In the genomic region with DNA sequence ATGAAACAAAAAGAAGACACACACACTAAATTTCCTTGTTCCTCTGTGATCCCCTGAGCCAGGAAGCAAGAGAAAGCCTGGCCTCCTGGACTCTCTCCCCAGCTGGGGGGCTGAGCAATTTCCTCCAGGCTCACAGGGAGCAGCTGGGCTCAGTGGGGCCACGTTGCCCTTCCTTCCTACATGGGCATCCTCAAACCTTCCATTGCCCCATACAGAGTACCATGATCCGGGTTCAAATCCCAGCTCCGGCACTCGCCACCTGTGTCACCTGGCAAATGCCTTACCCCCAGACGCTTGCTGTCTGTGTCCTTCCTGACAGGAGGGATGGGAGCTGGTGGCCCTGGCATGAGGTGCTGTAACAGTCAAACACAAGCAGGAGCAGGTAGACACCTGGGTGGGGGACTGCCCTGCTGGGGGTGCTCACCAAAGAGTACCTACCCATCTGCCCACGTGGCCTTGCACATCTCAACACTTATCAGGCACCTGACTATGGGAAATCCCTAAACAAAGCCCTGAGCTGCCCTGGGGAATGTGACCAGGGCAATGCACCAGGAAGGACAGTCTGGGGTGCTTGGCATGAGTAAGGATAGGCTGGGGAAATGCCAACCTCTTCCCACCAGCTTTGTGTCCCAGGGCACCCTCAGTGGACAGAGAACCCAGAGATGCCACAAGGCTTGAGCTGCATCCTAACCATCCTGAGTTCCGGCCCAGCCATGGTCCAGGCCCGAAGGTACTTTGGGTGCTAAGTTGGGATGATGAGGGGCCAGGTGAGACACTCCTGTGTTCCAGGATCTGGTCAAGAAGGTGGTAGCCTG, we compare ENCODE assay signal across 14 cellular contexts. TPM values are rescaled to one million over a fixed set of nuclear protein-coding genes. Genes with fewer than 3 reads are reported as not detected.
DNase-seq lines count a peak whose midpoint lies in the region; ATAC-seq, FAIRE-seq and TF ChIP-seq lines count a peak whose summit lies in the region.
"Not testable (repeated sequence)": the region's sequence is repeated elsewhere in the genome, so short reads cannot be mapped to it uniquely, and the experiment has no call there.
"Had no signal": no experiment of that assay in that cellular context is flagged by ENCODE, and none has a peak within 500 bp of the region (broad histone marks: within the 10 kb centered on the region; RNA-seq: fewer than 3 reads in every experiment).

No MANE protein-coding gene starts in this region.

- intact Hi-C loops in Right ventricle myocardium inferior (cut with DNase I); mucosa of descending colon (cut with DNase I, micrococcal nuclease); sciatic nerve (cut with DNase I); aorta (cut with DNase I): not testable (repeated sequence)

- not testable (repeated sequence) for H3K27ac Mint-ChIP-seq in activated naive CD8-positive, alpha-beta T cell treated with anti-CD3 and anti-CD28 coated beads, Interleukin-2, amount 50 U/mL, for 24 hours; stimulated activated naive CD8-positive, alpha-beta T cell treated with anti-CD3 and anti-CD28 coated beads, Interleukin-15, amount 100 ng/mL, for 72 hours

- not testable (repeated sequence) for H3K4me3 Mint-ChIP-seq in activated naive CD8-positive, alpha-beta T cell treated with anti-CD3 and anti-CD28 coated beads, Interleukin-2, amount 50 U/mL, for 24 hours; stimulated activated naive CD8-positive, alpha-beta T cell treated with anti-CD3 and anti-CD28 coated beads, Interleukin-15, amount 100 ng/mL, for 72 hours

- not testable (repeated sequence) for H3K4me2 ChIP-seq in A549

- ATAC-seq in A549, result peak; percentile 30 to 35; a peak in 5 of 6 replicates
- ATAC-seq in activated naive CD8-positive, alpha-beta T cell treated with anti-CD3 and anti-CD28 coated beads, Interleukin-2, amount 50 U/mL, for 24 hours, result peak; percentile 18
- peak; percentile 38 for ATAC-seq in Right ventricle myocardium inferior
- ATAC-seq in left lobe of liver, result peak; percentile 18
- ATAC-seq in mucosa of descending colon, result peak; percentile 34
- ATAC-seq in sciatic nerve, result peak; percentile 22
- peak; percentile 30 for ATAC-seq in stimulated activated naive CD8-positive, alpha-beta T cell treated with anti-CD3 and anti-CD28 coated beads, Interleukin-15, amount 100 ng/mL, for 72 hours
- ATAC-seq in aorta (ENCODE audit: low FRiP score), result peak; percentile 44

- H3K4me1 ChIP-seq in A549; mucosa of descending colon (ENCODE audit: low read depth); aorta (ENCODE audit: control insufficient read depth in 1 of 2, insufficient read depth in 2 of 2, low read length in 2 of 2): not testable (repeated sequence)

- WGBS in A549 (ENCODE audit: missing lambda C conversion rate), result 0% methylated on average over 1 of the region's 8 CpGs
- WGBS in aorta, 2 donors, result 60 to 65% methylated on average over 2 of the region's 8 CpGs

- FAIRE-seq in A549 (lab: Jason Lieb, UNC), result not testable (repeated sequence)

- H3K9me3 ChIP-seq in A549; mucosa of descending colon; aorta (ENCODE audit: control insufficient read depth, low read length): not testable (repeated sequence)

- not testable (repeated sequence) for H3K4me3 ChIP-seq in A549; mucosa of descending colon; aorta (ENCODE audit: low read length in 2 of 2)

- not testable (repeated sequence) for DNase-seq in A549 (ENCODE audit: low read depth in 1 of 2, low spot score in 1 of 2); activated naive CD8-positive, alpha-beta T cell treated with anti-CD3 and anti-CD28 coated beads, Interleukin-2, amount 50 U/mL, for 24 hours; Right ventricle myocardium inferior (ENCODE audit: missing footprints); left lobe of liver (ENCODE audit: low spot score); mucosa of descending colon; sciatic nerve (ENCODE audit: low spot score); stimulated activated naive CD8-positive, alpha-beta T cell treated with anti-CD3 and anti-CD28 coated beads, Interleukin-15, amount 100 ng/mL, for 72 hours; aorta

- not testable (repeated sequence) for H3K9me3 Mint-ChIP-seq in activated naive CD8-positive, alpha-beta T cell treated with anti-CD3 and anti-CD28 coated beads, Interleukin-2, amount 50 U/mL, for 24 hours; stimulated activated naive CD8-positive, alpha-beta T cell treated with anti-CD3 and anti-CD28 coated beads, Interleukin-15, amount 100 ng/mL, for 72 hours

- H3K36me3 Mint-ChIP-seq in activated naive CD8-positive, alpha-beta T cell treated with anti-CD3 and anti-CD28 coated beads, Interleukin-2, amount 50 U/mL, for 24 hours (ENCODE audit: low read depth), result not testable (repeated sequence)

- TF ChIP-seq POLR2A in A549 (IDR thresholded peaks at IDR 0.05; ENCODE audit: low read length), result not testable (repeated sequence)

- TF ChIP-seq EP300 in A549 (IDR thresholded peaks at IDR 0.05), result not testable (repeated sequence)

- H3K4me1 Mint-ChIP-seq in activated naive CD8-positive, alpha-beta T cell treated with anti-CD3 and anti-CD28 coated beads, Interleukin-2, amount 50 U/mL, for 24 hours; stimulated activated naive CD8-positive, alpha-beta T cell treated with anti-CD3 and anti-CD28 coated beads, Interleukin-15, amount 100 ng/mL, for 72 hours: not testable (repeated sequence)

- H3K27me3 Mint-ChIP-seq in activated naive CD8-positive, alpha-beta T cell treated with anti-CD3 and anti-CD28 coated beads, Interleukin-2, amount 50 U/mL, for 24 hours; stimulated activated naive CD8-positive, alpha-beta T cell treated with anti-CD3 and anti-CD28 coated beads, Interleukin-15, amount 100 ng/mL, for 72 hours: not testable (repeated sequence)

- not testable (repeated sequence) for H3K27ac ChIP-seq in A549; aorta (ENCODE audit: low read depth in 1 of 2, low read length in 2 of 2)

- H3K36me3 ChIP-seq in mucosa of descending colon (ENCODE audit: low read depth); aorta (ENCODE audit: control insufficient read depth in 1 of 2, insufficient read depth in 2 of 2, low read length in 1 of 2): not testable (repeated sequence)

- POLR2A ChIA-PET in A549 (lab: Yijun Ruan, JAX), result not testable (repeated sequence)

- H3K27me3 ChIP-seq in aorta (ENCODE audit: control insufficient read depth in 1 of 2, insufficient read depth in 2 of 2, low read length in 1 of 2), result not testable (repeated sequence)

- CTCF ChIA-PET in A549 (lab: Yijun Ruan, JAX), result not testable (repeated sequence)

- not testable (repeated sequence) for TF ChIP-seq RAD21 in A549 (conservative IDR thresholded peaks at IDR 0.05 in 1 of 2, IDR thresholded peaks at IDR 0.05 in 1 of 2)

- not testable (repeated sequence) for TF ChIP-seq CTCF in A549 (IDR thresholded peaks at IDR 0.05); mucosa of descending colon (IDR thresholded peaks at IDR 0.05)

RNA-seq across cellular contexts. Expression of a gene that starts 2.4 kb away (rescaled TPM):
- 0.08 TPM in 1 of 2 replicates, not detected in the other for polyA plus RNA-seq in A549 (2011; rRNA removed)
- not detected in 2 replicates for polyA plus RNA-seq in A549 (2012; cell fraction: cytosol; rRNA removed)
- polyA plus RNA-seq in A549 (2012; cell fraction: nucleus; rRNA removed), result 0.04 TPM in 2 replicates
- polyA plus RNA-seq in A549 (2017; fragmentation: RNase III; extraction: RNeasy Plus Mini Kit Qiagen cat#74134 plus additional on column Dnase treatment), result 0.04 TPM in 1 of 3 replicates, not detected in the others
- polyA minus RNA-seq in A549 (2011; rRNA and poly(A)+ RNA removed), result 0.15 and 0.29 TPM in 2 replicates
- not detected for total RNA-seq in Right ventricle myocardium inferior
- total RNA-seq in left lobe of liver, result not detected
- not detected for total RNA-seq in mucosa of descending colon
- not detected for total RNA-seq in sciatic nerve
- total RNA-seq in aorta, result not detected
- polyA plus RNA-seq in aorta, result not detected
- total RNA-seq: CD4-positive, alpha-beta T cell; CD8-positive, alpha-beta memory T cell; GM23248; H1; H7 had no signal
- polyA plus RNA-seq: CD14-positive monocyte; CD8-positive, alpha-beta memory T cell; GM23248; H1 had no signal
